Comparison of ENCODE assay signal across 21 cellular contexts in the genomic region with DNA sequence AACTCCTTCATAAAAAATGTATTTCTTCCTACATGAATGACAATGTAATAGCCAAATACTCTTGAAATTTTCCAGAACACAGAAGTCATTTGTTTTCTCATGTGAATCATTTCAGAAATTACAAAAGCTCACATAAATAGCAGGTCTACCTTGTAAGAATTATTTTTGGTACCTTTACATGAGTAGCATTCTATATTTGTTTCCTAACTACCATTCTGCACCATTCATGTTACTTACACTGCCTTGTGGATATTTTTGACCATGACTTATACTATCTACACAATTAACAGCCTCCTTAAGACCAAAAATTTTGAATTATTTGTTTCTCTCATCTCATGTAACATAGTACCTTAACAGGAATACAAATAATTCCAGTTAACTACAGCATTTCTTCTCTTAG.
A peak's percentile ranks its signal among the peaks of the same experiment; 100 is the strongest.
DNase-seq lines count a peak whose midpoint lies in the region; ATAC-seq, FAIRE-seq and TF ChIP-seq lines count a peak whose summit lies in the region.
"Had no signal": no experiment of that assay in that cellular context is flagged by ENCODE, and none has a peak within 500 bp of the region (broad histone marks: within the 10 kb centered on the region; RNA-seq: fewer than 3 reads in every experiment).

No MANE protein-coding gene starts in this region.

- peaks cover 50% of the 10 kb centered on the region for H3K4me1 ChIP-seq in psoas muscle
- peaks cover 6% of the 10 kb centered on the region; the same call in 1 of the 2 replicates for H3K4me1 ChIP-seq in MM.1S (ENCODE audit: low read length)

- H4K20me1 ChIP-seq in MM.1S (ENCODE audit: insufficient read depth, low read length): no peaks in the 10 kb centered on the region

- H3K9me3 ChIP-seq in psoas muscle: no peaks in the 10 kb centered on the region
- H3K9me3 ChIP-seq in MM.1S (replicated peaks; ENCODE audit: insufficient read depth, low read length): no peaks in the 10 kb centered on the region
- H3K9me3 ChIP-seq: Caco-2 had no signal

- intact Hi-C loops in psoas muscle (cut with DNase I): loop anchor here in 1 of 2 donors (10.0 kb wide), 1 partner anchor 101 kb away; no protein-coding TSS in a partner anchor

- peak; percentile 44 to 70 (median 66) for ATAC-seq in psoas muscle
- ATAC-seq in activated T-helper 17 cell treated with anti-CD3 and anti-CD28 coated beads, Interleukin-2, amount 50 U/mL, for 72 hours (replicated peaks): no peak
- ATAC-seq: CD8-positive, alpha-beta T cell; GM23338; HCT116 had no signal

- peaks cover 4% of the 10 kb centered on the region for H3K36me3 Mint-ChIP-seq in chondrocyte (ENCODE audit: low read depth)
- no peaks in the 10 kb centered on the region for H3K36me3 Mint-ChIP-seq in activated T-helper 17 cell treated with anti-CD3 and anti-CD28 coated beads, Interleukin-2, amount 50 U/mL, for 72 hours (ENCODE audit: low read depth)
- H3K36me3 Mint-ChIP-seq: CD4-positive, CD25-positive, alpha-beta regulatory T cell; CD8-positive, alpha-beta T cell had no signal

- H3K36me3 ChIP-seq in psoas muscle (ENCODE audit: insufficient read depth in 1 of 2, low read depth in 1 of 2): no peaks in the 10 kb centered on the region
- H3K36me3 ChIP-seq in MM.1S (replicated peaks; ENCODE audit: insufficient read depth, low read length): no peaks in the 10 kb centered on the region

- no peak overlapping the region for H2AFZ ChIP-seq in MM.1S (ENCODE audit: low read length)
- H2AFZ ChIP-seq: GM23338 had no signal

- no peaks in the 10 kb centered on the region for H3K9me3 Mint-ChIP-seq in chondrocyte (ENCODE audit: low read depth)
- H3K9me3 Mint-ChIP-seq in activated T-helper 17 cell treated with anti-CD3 and anti-CD28 coated beads, Interleukin-2, amount 50 U/mL, for 72 hours: no peaks in the 10 kb centered on the region
- H3K9me3 Mint-ChIP-seq: CD8-positive, alpha-beta T cell; GM23338; H9; HFFc6 had no signal

- H3K27ac Mint-ChIP-seq in chondrocyte (ENCODE audit: unreplicated experiment): peak overlapping the region; percentile 51
- no peak overlapping the region for H3K27ac Mint-ChIP-seq in activated T-helper 17 cell treated with anti-CD3 and anti-CD28 coated beads, Interleukin-2, amount 50 U/mL, for 72 hours
- H3K27ac Mint-ChIP-seq: CD4-positive, CD25-positive, alpha-beta regulatory T cell; CD8-positive, alpha-beta T cell; GM23338; HFFc6 had no signal

- DNase-seq in chondrocyte (ENCODE audit: low spot score) (no peak), psoas muscle (no peak), CD1c-positive myeloid dendritic cell (ENCODE audit: extremely low spot score) (no peak), MM.1S (no peak), NCI-H2196 (lab: John Stamatoyannopoulos, UW; ENCODE audit: unreplicated experiment) (no peak)
- DNase-seq: C1 segment of cervical spinal cord; Caco-2; CD4-positive, CD25-positive, alpha-beta regulatory T cell; CD8-positive, alpha-beta T cell; DMS 273 treated with DMSO at 0.1 percent for 48 hours; DMS79; EL; GDM1; H9; HFFc6 had no signal

- H3K9ac ChIP-seq in MM.1S (ENCODE audit: low read length): no peak overlapping the region

- no peaks in the 10 kb centered on the region for H3K27me3 Mint-ChIP-seq in chondrocyte (ENCODE audit: low read depth)
- peaks cover 13% of the 10 kb centered on the region for H3K27me3 Mint-ChIP-seq in activated T-helper 17 cell treated with anti-CD3 and anti-CD28 coated beads, Interleukin-2, amount 50 U/mL, for 72 hours

- peak; percentile 63 for FAIRE-seq in TTC549 (lab: Jason Lieb, UNC)
- FAIRE-seq: GM12891, GM18507 had no signal

- no peaks in the 10 kb centered on the region for H3K79me2 ChIP-seq in MM.1S (ENCODE audit: low read length)

- H3K27ac ChIP-seq in psoas muscle: no peak overlapping the region
- H3K27ac ChIP-seq in MM.1S (ENCODE audit: low read length): no peak overlapping the region

- no peak for TF ChIP-seq CTCF in chondrocyte (IDR thresholded peaks at IDR 0.05)
- no peak for TF ChIP-seq CTCF in psoas muscle (IDR thresholded peaks at IDR 0.05)
- no peak for TF ChIP-seq CTCF in MM.1S (IDR thresholded peaks at IDR 0.05; ENCODE audit: low read length)

- H3K9me2 ChIP-seq in MM.1S (replicated peaks; ENCODE audit: insufficient read depth, low read length): no peaks in the 10 kb centered on the region

- H3K27me3 ChIP-seq in psoas muscle (ENCODE audit: insufficient read depth in 3 of 3, low read length in 2 of 3) (no peaks in the 10 kb centered on the region), MM.1S (replicated peaks; ENCODE audit: insufficient read depth, low read length) (no peaks in the 10 kb centered on the region)

- no peak overlapping the region for H3K4me3 Mint-ChIP-seq in chondrocyte (ENCODE audit: unreplicated experiment)
- no peak overlapping the region for H3K4me3 Mint-ChIP-seq in activated T-helper 17 cell treated with anti-CD3 and anti-CD28 coated beads, Interleukin-2, amount 50 U/mL, for 72 hours
- H3K4me3 Mint-ChIP-seq: CD4-positive, CD25-positive, alpha-beta regulatory T cell; CD8-positive, alpha-beta T cell; GM23338; H9; HFFc6 had no signal

- 0 out of 2 replicates have a peak, but pooled peaks cover 5% of the 10 kb centered on the region for H3F3A ChIP-seq in MM.1S (ENCODE audit: insufficient read depth, low read length)

- H3K4me1 Mint-ChIP-seq in chondrocyte (ENCODE audit: low read depth): peaks cover 83% of the 10 kb centered on the region
- H3K4me1 Mint-ChIP-seq in activated T-helper 17 cell treated with anti-CD3 and anti-CD28 coated beads, Interleukin-2, amount 50 U/mL, for 72 hours: peaks cover 6% of the 10 kb centered on the region

- H3K4me3 ChIP-seq in psoas muscle (no peak overlapping the region), MM.1S (ENCODE audit: low read length) (no peak overlapping the region)
- H3K4me3 ChIP-seq: GM23338 had no signal

- H3K4me2 ChIP-seq in MM.1S (ENCODE audit: low read depth, low read length): no peak overlapping the region
- H3K4me2 ChIP-seq: GM23338 had no signal
